Comparison of ENCODE assay signal across 10 cellular contexts in genomic region chr6:137736048-137736846, GRCh38.
DNase-seq lines count a peak whose midpoint lies in the region; ATAC-seq lines count a peak whose summit lies in the region.
"Had no signal": no experiment of that assay in that cellular context is flagged by ENCODE, and none has a peak within 500 bp of the region (broad histone marks: within the 10 kb centered on the region; RNA-seq: fewer than 3 reads in every experiment).

No MANE protein-coding gene starts in this region.

- no peak overlapping the region for H2BK120ac ChIP-seq in mesenchymal stem cell (ENCODE audit: low read depth, low read length)

- no peaks in the 10 kb centered on the region for H3K9me3 ChIP-seq in mesenchymal stem cell (ENCODE audit: control insufficient read depth, low read length)

- no peak overlapping the region for H3K18ac ChIP-seq in mesenchymal stem cell (ENCODE audit: low read depth in 1 of 2, low read length in 2 of 2)

- H4K91ac ChIP-seq in mesenchymal stem cell (ENCODE audit: low read length): no peak overlapping the region

- H4K8ac ChIP-seq in mesenchymal stem cell (ENCODE audit: low read length): no peak overlapping the region

- H3K4me2 ChIP-seq in mesenchymal stem cell (ENCODE audit: low read length, poor library complexity, severe bottlenecking): no peak overlapping the region

- no peak overlapping the region for H3K27ac ChIP-seq in mesenchymal stem cell (ENCODE audit: low read length, poor library complexity, severe bottlenecking)
- H3K27ac ChIP-seq: 22Rv1, RWPE1 had no signal

- H3K79me1 ChIP-seq in mesenchymal stem cell (replicated peaks; ENCODE audit: low read length, poor library complexity, severe bottlenecking): no peaks in the 10 kb centered on the region

- no peak overlapping the region for H3K23ac ChIP-seq in mesenchymal stem cell (ENCODE audit: low read length in 2 of 2)

- no peak overlapping the region for H2AFZ ChIP-seq in mesenchymal stem cell (ENCODE audit: low read depth, low read length)

- H3K14ac ChIP-seq in mesenchymal stem cell (ENCODE audit: low read length in 2 of 2): no peak overlapping the region

- no peaks in the 10 kb centered on the region for H3K9me3 Mint-ChIP-seq in effector memory CD8-positive, alpha-beta T cell

- no peak overlapping the region for H3K9ac ChIP-seq in mesenchymal stem cell (ENCODE audit: low read length)

- no peak overlapping the region for H2AK5ac ChIP-seq in mesenchymal stem cell (ENCODE audit: low read length, severe bottlenecking)

- H2BK15ac ChIP-seq in mesenchymal stem cell (ENCODE audit: low read depth, poor library complexity, severe bottlenecking): no peak overlapping the region

- H3K27ac Mint-ChIP-seq in effector memory CD8-positive, alpha-beta T cell: peak overlapping the region; percentile 30 to 40

- peaks cover 0 to 3% of the 10 kb centered on the region in 2 experiments for H3K36me3 ChIP-seq in mesenchymal stem cell (ENCODE audit: control insufficient read depth in 1 of 2, insufficient read depth in 2 of 2, low read depth in 1 of 2, low read length in 2 of 2)

- ATAC-seq in GM21529 (IDR thresholded peaks at IDR 0.05; ENCODE audit: unreplicated experiment) (peak; percentile 84), HG03565 (IDR thresholded peaks at IDR 0.05; ENCODE audit: unreplicated experiment) (peak; percentile 87)
- peak; percentile 83 for ATAC-seq in effector memory CD8-positive, alpha-beta T cell (replicated peaks)

- peak overlapping the region in 1 of 2 experiments; percentile 63 for H2BK12ac ChIP-seq in mesenchymal stem cell (ENCODE audit: low read length in 2 of 2)

- DNase-seq in DMS53 (lab: John Stamatoyannopoulos, UW): peak; percentile 26
- DNase-seq in DMS53 treated with DMSO at 0.1 percent for 48 hours (lab: John Stamatoyannopoulos, UW; ENCODE audit: unreplicated experiment): no peak
- DNase-seq in effector memory CD8-positive, alpha-beta T cell: no peak
- no peak for DNase-seq in mesenchymal stem cell
- DNase-seq in SKM-1 treated with dmso at 0.1 percent for 144 hours (lab: John Stamatoyannopoulos, UW; ENCODE audit: unreplicated experiment): no peak
- DNase-seq in DMS153 treated with DMSO at 0.1 percent for 48 hours (lab: John Stamatoyannopoulos, UW; ENCODE audit: unreplicated experiment): no peak

- no peak overlapping the region for H2BK5ac ChIP-seq in mesenchymal stem cell (ENCODE audit: low read depth, low read length, poor library complexity, severe bottlenecking)

- H3K27me3 Mint-ChIP-seq in effector memory CD8-positive, alpha-beta T cell: peaks cover 0 to 22% of the 10 kb centered on the region in 2 donors

- H3K36me3 Mint-ChIP-seq in effector memory CD8-positive, alpha-beta T cell (ENCODE audit: insufficient read depth): no peaks in the 10 kb centered on the region

- no peaks in the 10 kb centered on the region for H3K27me3 ChIP-seq in mesenchymal stem cell (ENCODE audit: control insufficient read depth in 1 of 2, insufficient read depth in 1 of 2, low read length in 2 of 2)

- H3K4me1 Mint-ChIP-seq in effector memory CD8-positive, alpha-beta T cell (ENCODE audit: low read depth in 2 of 2): peaks cover 8 to 10% of the 10 kb centered on the region in 2 donors

- H3K4me1 ChIP-seq in mesenchymal stem cell (ENCODE audit: control insufficient read depth, insufficient read depth, low read depth, low read length): no peaks in the 10 kb centered on the region

- WGBS in mesenchymal stem cell: 95% methylated on average over 6 of the region's 6 CpGs

- H3K4me3 Mint-ChIP-seq in effector memory CD8-positive, alpha-beta T cell: peak overlapping the region in 1 of 2 donors; percentile 6

- no peak overlapping the region for H3K4me3 ChIP-seq in mesenchymal stem cell (ENCODE audit: insufficient read depth in 1 of 2, low read depth in 1 of 2, low read length in 2 of 2)

- H3K4ac ChIP-seq in mesenchymal stem cell (ENCODE audit: low read depth in 1 of 2, low read length in 2 of 2): no peak overlapping the region
